Comparison of ENCODE assay signal across 27 cellular contexts in the genomic region with DNA sequence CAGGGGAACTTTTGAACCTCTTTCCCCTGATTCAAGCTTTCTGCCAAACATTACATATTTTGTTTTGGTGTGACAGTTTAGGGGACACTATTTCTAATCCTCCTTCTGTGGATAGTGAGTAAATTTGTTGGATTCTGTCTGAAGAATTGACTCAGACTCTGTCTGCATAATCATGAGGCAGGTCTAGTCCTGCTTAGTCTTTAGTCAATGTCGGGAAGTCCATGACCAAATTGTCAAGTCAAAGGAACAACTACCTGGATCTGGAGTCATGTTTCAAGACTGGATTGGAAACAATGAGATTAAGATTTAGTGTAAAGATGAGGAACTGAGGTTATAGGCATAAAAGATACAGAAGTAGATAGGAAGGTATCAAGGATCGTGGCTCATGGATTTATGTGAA.
"Had no signal": no experiment of that assay in that cellular context is flagged by ENCODE, and none has a peak within 500 bp of the region (broad histone marks: within the 10 kb centered on the region; RNA-seq: fewer than 3 reads in every experiment).

No MANE protein-coding gene starts in this region.

- H3K27me3 ChIP-seq: colonic mucosa, esophagus squamous epithelium, gastroesophageal sphincter, hepatocyte, left lung had no signal

- H3K4me1 Mint-ChIP-seq: memory B cell; naive B cell; naive thymus-derived CD8-positive, alpha-beta T cell had no signal

- H3K27ac ChIP-seq: colonic mucosa, esophagus squamous epithelium, gastroesophageal sphincter, heart left ventricle, hepatocyte, left lung, lower lobe of right lung had no signal

- H3K36me3 Mint-ChIP-seq: memory B cell, naive B cell had no signal

- H3K4me1 ChIP-seq: colonic mucosa, esophagus squamous epithelium, gastroesophageal sphincter, heart left ventricle, left lung, lower lobe of right lung had no signal

- H3K27ac Mint-ChIP-seq: dendritic cell treated with granulocyte-macrophage colony-stimulating factor and Interleukin-4, amounts not matched to agents 40 ng/mL and 50 ng/mL, for 4 days; effector memory CD8-positive, alpha-beta T cell; endodermal cell; memory B cell; naive B cell; naive thymus-derived CD8-positive, alpha-beta T cell had no signal

- H3K36me3 ChIP-seq: colonic mucosa, esophagus squamous epithelium, gastroesophageal sphincter, heart left ventricle, left lung, lower lobe of right lung had no signal

- H3K4me2 ChIP-seq: hepatocyte had no signal

- FAIRE-seq: endometrium, frontal cortex, islet of Langerhans, keratinocyte had no signal

- ATAC-seq: effector memory CD8-positive, alpha-beta T cell; esophagus mucosa; gastroesophageal sphincter; heart left ventricle; left cardiac atrium; left lung; left ventricle myocardium superior; lower lobe of right lung; naive thymus-derived CD8-positive, alpha-beta T cell had no signal

- H3K9me3 Mint-ChIP-seq: dendritic cell treated with granulocyte-macrophage colony-stimulating factor and Interleukin-4, amounts not matched to agents 40 ng/mL and 50 ng/mL, for 4 days; effector memory CD8-positive, alpha-beta T cell had no signal

- H3K4me3 ChIP-seq: colonic mucosa, esophagus squamous epithelium, gastroesophageal sphincter, heart left ventricle, hepatocyte, left lung, lower lobe of right lung had no signal

- H3K9me3 ChIP-seq: colonic mucosa, esophagus squamous epithelium, gastroesophageal sphincter, lower lobe of right lung had no signal

- H3K79me2 ChIP-seq: hepatocyte had no signal

- H2AFZ ChIP-seq: hepatocyte had no signal

- H3K27me3 Mint-ChIP-seq: effector memory CD8-positive, alpha-beta T cell; memory B cell; naive thymus-derived CD8-positive, alpha-beta T cell had no signal

- H3K4me3 Mint-ChIP-seq: dendritic cell treated with granulocyte-macrophage colony-stimulating factor and Interleukin-4, amounts not matched to agents 40 ng/mL and 50 ng/mL, for 4 days; effector memory CD8-positive, alpha-beta T cell; endodermal cell; memory B cell; naive B cell; naive thymus-derived CD8-positive, alpha-beta T cell had no signal

- DNase-seq: colonic mucosa; cortex of kidney; effector CD8-positive, alpha-beta T cell; effector memory CD8-positive, alpha-beta T cell; endodermal cell; erythroblast; esophagus squamous epithelium; foreskin fibroblast; heart left ventricle; hypothalamus; left cardiac atrium; left lung; left ventricle myocardium superior; lower lobe of right lung; mesendoderm; midbrain; naive B cell; naive thymus-derived CD8-positive, alpha-beta T cell had no signal
